18 cellular contexts compared by ENCODE assay signal in genomic region chr2:168697668-168698121, GRCh38.
DNase-seq lines count a peak whose midpoint lies in the region; ATAC-seq and TF ChIP-seq lines count a peak whose summit lies in the region.
"Had no signal": no experiment of that assay in that cellular context is flagged by ENCODE, and none has a peak within 500 bp of the region (broad histone marks: within the 10 kb centered on the region; RNA-seq: fewer than 3 reads in every experiment).

No MANE protein-coding gene starts in this region.

- H4K20me1 ChIP-seq in H9 (ENCODE audit: control insufficient read depth, insufficient read depth, insufficient read length) (no peaks in the 10 kb centered on the region), osteoblast (ENCODE audit: insufficient read depth, low read length) (peaks cover 2% of the 10 kb centered on the region), GM23338 (replicated peaks; ENCODE audit: insufficient read depth) (0 out of 2 replicates have a peak, but pooled peaks cover 4% of the 10 kb centered on the region)

- H3K4me2 ChIP-seq in H9 (ENCODE audit: insufficient read depth, insufficient read length, low read length) (no peak overlapping the region), osteoblast (ENCODE audit: insufficient read depth, low read length) (no peak overlapping the region), GM23338 (no peak overlapping the region)

- H4K5ac ChIP-seq in H9 (ENCODE audit: insufficient read length, low read depth, low read length), result no peak overlapping the region

- no peak overlapping the region for H3K4ac ChIP-seq in H9 (ENCODE audit: low read depth, low read length)

- H3K4me3 ChIP-seq in Peyer's patch (no peak overlapping the region), osteoblast (ENCODE audit: insufficient read depth, low read length) (no peak overlapping the region), GM23338 (no peak overlapping the region)
- H3K4me3 ChIP-seq: adrenal gland, dorsolateral prefrontal cortex, tibial artery had no signal

- H3K36me3 ChIP-seq in Peyer's patch (peaks cover 0 to 10% (median 0%) of the 10 kb centered on the region in 3 donors), osteoblast (ENCODE audit: insufficient read depth, low read length) (no peaks in the 10 kb centered on the region), GM23338 (ENCODE audit: insufficient read depth) (no peaks in the 10 kb centered on the region)
- H3K36me3 ChIP-seq: adrenal gland had no signal

- H3K23me2 ChIP-seq in H9 (ENCODE audit: insufficient read length, low read depth, low read length, poor library complexity, severe bottlenecking), result no peaks in the 10 kb centered on the region

- no peak overlapping the region for H2BK12ac ChIP-seq in H9 (ENCODE audit: insufficient read length, low read depth, low read length)

- H3K4me1 ChIP-seq in H9 (ENCODE audit: insufficient read depth, low read length) (no peaks in the 10 kb centered on the region), Peyer's patch (peaks cover 0 to 45% (median 3%) of the 10 kb centered on the region in 4 donors), osteoblast (ENCODE audit: insufficient read depth, low read length) (peaks cover 6% of the 10 kb centered on the region), GM23338 (ENCODE audit: insufficient read depth) (no peaks in the 10 kb centered on the region)

- peak; percentile 69 for ATAC-seq in esophagus mucosa
- ATAC-seq in GM23338, result no peak; the same call in 2 of the 3 replicates

- CTCF ChIA-PET in GM10248 (lab: Yijun Ruan, JAX), result interaction anchor here (4.2 kb wide), 1 partner anchor 9 kb away, joined by 21 read pairs; no protein-coding TSS in a partner anchor

- H3K4me1 Mint-ChIP-seq in H9 (no peaks in the 10 kb centered on the region), GM23338 (no peaks in the 10 kb centered on the region; the same call in 2 of the 3 replicates)
- H3K4me1 Mint-ChIP-seq: activated CD4-positive, alpha-beta T cell treated with anti-CD3 and anti-CD28 coated beads, Interleukin-2, amount 10 ng/mL, durations not matched to agents 24 days and 14 days had no signal

- no peak overlapping the region for H3K27ac ChIP-seq in H9 (ENCODE audit: insufficient read length, low read depth, low read length)
- peak overlapping the region in 2 of 4 donors; percentile 10 to 73 for H3K27ac ChIP-seq in Peyer's patch
- H3K27ac ChIP-seq in osteoblast (ENCODE audit: low read depth, low read length), result no peak overlapping the region
- no peak overlapping the region for H3K27ac ChIP-seq in GM23338 (ENCODE audit: low read depth)
- H3K27ac ChIP-seq: adrenal gland, dorsolateral prefrontal cortex, tibial artery had no signal

- no peaks in the 10 kb centered on the region for H3K79me2 ChIP-seq in H9 (ENCODE audit: insufficient read depth, low read length)
- no peaks in the 10 kb centered on the region for H3K79me2 ChIP-seq in osteoblast (ENCODE audit: insufficient read depth, low read length)
- no peaks in the 10 kb centered on the region for H3K79me2 ChIP-seq in GM23338 (replicated peaks; ENCODE audit: insufficient read depth)

- POLR2A ChIA-PET in GM10248 (lab: Yijun Ruan, JAX), result no interaction called here

- TF ChIP-seq POLR2A in Peyer's patch (IDR thresholded peaks at IDR 0.05), result no peak

- H3K4me3 Mint-ChIP-seq in H9 (no peak overlapping the region), GM23338 (no peak overlapping the region)
- H3K4me3 Mint-ChIP-seq: activated CD4-positive, alpha-beta T cell treated with anti-CD3 and anti-CD28 coated beads, Interleukin-2, amount 10 ng/mL, durations not matched to agents 24 days and 14 days; CD4-positive, alpha-beta T cell had no signal

- no peak overlapping the region for H2BK120ac ChIP-seq in H9 (ENCODE audit: low read depth, low read length, poor library complexity, severe bottlenecking)

- no peaks in the 10 kb centered on the region for H3F3A ChIP-seq in GM23338 (replicated peaks; ENCODE audit: low read depth)

- H2BK20ac ChIP-seq in H9 (ENCODE audit: low read depth, low read length, poor library complexity, severe bottlenecking), result no peak overlapping the region

- H2AFZ ChIP-seq in H9 (ENCODE audit: low read length) (no peak overlapping the region), osteoblast (ENCODE audit: low read length) (no peak overlapping the region), GM23338 (no peak overlapping the region)

- H4K91ac ChIP-seq in H9 (ENCODE audit: insufficient read length, low read depth, low read length), result no peak overlapping the region

- TF ChIP-seq CTCF in H9 (conservative IDR thresholded peaks at IDR 0.05), result peak; percentile 37; the same call in 1 of the 3 replicates
- peak in 3 of 6 experiments; percentile 42 to 59 (median 45) for TF ChIP-seq CTCF in Peyer's patch (IDR thresholded peaks at IDR 0.05)
- peak; percentile 19 for TF ChIP-seq CTCF in osteoblast (IDR thresholded peaks at IDR 0.05; ENCODE audit: extremely low read depth, low read depth, low read length)
- peak in 1 of 2 experiments; percentile 50; a peak in 2 of 4 replicates for TF ChIP-seq CTCF in GM23338 (conservative IDR thresholded peaks at IDR 0.05; ENCODE audit: low read depth in 2 of 2)
- no peak for TF ChIP-seq CTCF in GM10248 (IDR thresholded peaks at IDR 0.05; ENCODE audit: control extremely low read depth, extremely low read depth, low read depth, missing control alignments)

- H3K27me3 ChIP-seq in H9 (ENCODE audit: insufficient read depth, low read length) (no peaks in the 10 kb centered on the region), Peyer's patch (no peaks in the 10 kb centered on the region), osteoblast (ENCODE audit: insufficient read depth, low read length) (no peaks in the 10 kb centered on the region), GM23338 (ENCODE audit: insufficient read depth) (no peaks in the 10 kb centered on the region)
- H3K27me3 ChIP-seq: adrenal gland, dorsolateral prefrontal cortex, tibial artery had no signal

- H2BK5ac ChIP-seq in H9 (ENCODE audit: insufficient read length, low read length), result no peak overlapping the region

- peaks cover 2 to 8% (median 2%) of the 10 kb centered on the region in 3 experiments; a peak in 4 of 7 replicates for H3K36me3 Mint-ChIP-seq in H9 (ENCODE audit: insufficient read depth in 1 of 3, low read depth in 3 of 3)
- peaks cover 11% of the 10 kb centered on the region; the same call in 1 of the 3 replicates for H3K36me3 Mint-ChIP-seq in GM23338 (ENCODE audit: low read depth)

- H3K9me3 ChIP-seq in H9 (ENCODE audit: control insufficient read depth, low read depth, low read length), result no peaks in the 10 kb centered on the region
- H3K9me3 ChIP-seq in Peyer's patch, result no peaks in the 10 kb centered on the region
- no peaks in the 10 kb centered on the region for H3K9me3 ChIP-seq in osteoblast (ENCODE audit: low read depth, low read length)
- H3K9me3 ChIP-seq: adrenal gland, tibial artery had no signal

- H3K27ac Mint-ChIP-seq in H9 (no peak overlapping the region), GM23338 (no peak overlapping the region)
- H3K27ac Mint-ChIP-seq: activated CD4-positive, alpha-beta T cell treated with anti-CD3 and anti-CD28 coated beads, Interleukin-2, amount 10 ng/mL, durations not matched to agents 24 days and 14 days; CD4-positive, alpha-beta T cell had no signal

- no peaks in the 10 kb centered on the region; a peak in 1 of 5 replicates for H3K9me3 Mint-ChIP-seq in H9
- no peaks in the 10 kb centered on the region for H3K9me3 Mint-ChIP-seq in GM23338
- H3K9me3 Mint-ChIP-seq: activated CD4-positive, alpha-beta T cell treated with anti-CD3 and anti-CD28 coated beads, Interleukin-2, amount 10 ng/mL, durations not matched to agents 24 days and 14 days; CD4-positive, alpha-beta T cell had no signal

- H3K79me1 ChIP-seq in H9 (ENCODE audit: insufficient read depth, low read depth, low read length, poor library complexity, severe bottlenecking), result no peaks in the 10 kb centered on the region

- no peak overlapping the region for H3K18ac ChIP-seq in H9 (ENCODE audit: insufficient read length, low read depth, low read length)

- no peak overlapping the region for H4K8ac ChIP-seq in H9 (replicated peaks; ENCODE audit: insufficient read length, low read depth, low read length)

- H3K9ac ChIP-seq in H9 (ENCODE audit: extremely low read depth, insufficient read length, low read length), result no peak overlapping the region

- H3K23ac ChIP-seq in H9 (ENCODE audit: insufficient read length, low read depth, low read length), result no peak overlapping the region

- no peak overlapping the region for H3K56ac ChIP-seq in H9 (ENCODE audit: insufficient read length, low read depth, low read length)

- no peak overlapping the region for H3K14ac ChIP-seq in H9 (ENCODE audit: insufficient read depth, low read length)

- DNase-seq in H9 (no peak), Peyer's patch (peak in 2 of 3 donors; percentile 65 to 82), osteoblast (ENCODE audit: insufficient read length, low spot score, missing footprints) (no peak), GM23338 (ENCODE audit: low spot score) (no peak), DMS79 (lab: John Stamatoyannopoulos, UW) (no peak), GM10248 (ENCODE audit: extremely low spot score) (no peak)
- DNase-seq: activated CD4-positive, alpha-beta T cell treated with anti-CD3 and anti-CD28 coated beads, Interleukin-2, amount 10 ng/mL, durations not matched to agents 24 days and 14 days; adrenal gland; CD4-positive, alpha-beta T cell; dorsolateral prefrontal cortex; foreskin melanocyte; kidney glomerular epithelial cell; NCI-H1105; SIG-M5; stimulated activated CD8-positive, alpha-beta memory T cell treated with anti-CD3 and anti-CD28 coated beads, Interleukin-4, amount 100 ng/mL, for 48 hours; T-helper 9 cell; tibial artery had no signal

- no peak overlapping the region for H2BK15ac ChIP-seq in H9 (ENCODE audit: low read depth, low read length)

- H3K27me3 Mint-ChIP-seq in H9 (ENCODE audit: low read depth), result no peaks in the 10 kb centered on the region
- H3K27me3 Mint-ChIP-seq in GM23338 (ENCODE audit: insufficient read depth, low read depth, poor library complexity), result no peaks in the 10 kb centered on the region
- H3K27me3 Mint-ChIP-seq: activated CD4-positive, alpha-beta T cell treated with anti-CD3 and anti-CD28 coated beads, Interleukin-2, amount 10 ng/mL, durations not matched to agents 24 days and 14 days; CD4-positive, alpha-beta T cell had no signal

- H3T11ph ChIP-seq in H9 (ENCODE audit: low read length), result no peak overlapping the region

- no CpG with 5 or more reads among the region's 3 CpGs for WGBS in H9 (ENCODE audit: extremely low coverage, insufficient read length, low lambda C conversion rate)

- no peaks in the 10 kb centered on the region for H3K9me2 ChIP-seq in GM23338 (ENCODE audit: insufficient read depth)

- no peak overlapping the region for H2AK5ac ChIP-seq in H9 (ENCODE audit: insufficient read length, low read length)

TF ChIP-seq in GM23338, 12 proteins besides CTCF, POLR2A, EP300 and RAD21 (continues in another document):
- TF ChIP-seq STAT1 (IDR thresholded peaks at IDR 0.05; ENCODE audit: unreplicated experiment) (no peak), CREB1 (CRISPR knock-in tag; IDR thresholded peaks at IDR 0.05; ENCODE audit: low read depth) (no peak)

Comparison
In these comparisons a context has a peak if more than half of its experiments do, and no peak if none do; other contexts are left out.
1. DNase-seq: peak in Peyer's patch (2 of 3); none in H9 (single experiment), osteoblast (single experiment), GM23338 (single experiment), DMS79 (single experiment) and GM10248 (single experiment).